8 cellular contexts compared by ENCODE assay signal in genomic region chr6:35452186-35453090, GRCh38. TPM values are rescaled to one million over a fixed set of nuclear protein-coding genes. Genes with fewer than 3 reads are reported as not detected.
DNase-seq lines count a peak whose midpoint lies in the region; ATAC-seq and TF ChIP-seq lines count a peak whose summit lies in the region.

A gene with protein sequence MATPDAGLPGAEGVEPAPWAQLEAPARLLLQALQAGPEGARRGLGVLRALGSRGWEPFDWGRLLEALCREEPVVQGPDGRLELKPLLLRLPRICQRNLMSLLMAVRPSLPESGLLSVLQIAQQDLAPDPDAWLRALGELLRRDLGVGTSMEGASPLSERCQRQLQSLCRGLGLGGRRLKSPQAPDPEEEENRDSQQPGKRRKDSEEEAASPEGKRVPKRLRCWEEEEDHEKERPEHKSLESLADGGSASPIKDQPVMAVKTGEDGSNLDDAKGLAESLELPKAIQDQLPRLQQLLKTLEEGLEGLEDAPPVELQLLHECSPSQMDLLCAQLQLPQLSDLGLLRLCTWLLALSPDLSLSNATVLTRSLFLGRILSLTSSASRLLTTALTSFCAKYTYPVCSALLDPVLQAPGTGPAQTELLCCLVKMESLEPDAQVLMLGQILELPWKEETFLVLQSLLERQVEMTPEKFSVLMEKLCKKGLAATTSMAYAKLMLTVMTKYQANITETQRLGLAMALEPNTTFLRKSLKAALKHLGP (plus strand): TSS chr6:35452338. CDS start chr6:35452546, 208 bp downstream.

- H3K9me3 ChIP-seq in OCI-LY1 (ENCODE audit: low read length) (no peaks in the 10 kb centered on the region), mucosa of descending colon (no peaks in the 10 kb centered on the region)

- H3F3A ChIP-seq in OCI-LY1 (ENCODE audit: insufficient read depth, low read length), result no peaks in the 10 kb centered on the region

- no peaks in the 10 kb centered on the region for H4K20me1 ChIP-seq in OCI-LY1 (ENCODE audit: insufficient read depth, low read length)

- peak; percentile 89 for DNase-seq in DMS114 treated with DMSO at 0.1 percent for 48 hours (lab: John Stamatoyannopoulos, UW; ENCODE audit: unreplicated experiment)
- peak; percentile 71 for DNase-seq in HuH-7.5 (ENCODE audit: low spot score)
- peak; percentile 89 for DNase-seq in activated T-cell treated with anti-CD3 and anti-CD28 coated beads for 24 hours (ENCODE audit: low read depth)
- peak; percentile 87 for DNase-seq in epidermal melanocyte (ENCODE audit: insufficient read length, low spot score)
- peak; percentile 96 to 100 (median 99) for DNase-seq in mucosa of descending colon
- DNase-seq in stimulated activated CD8-positive, alpha-beta memory T cell treated with anti-CD3 and anti-CD28 coated beads, Interleukin-2, amount 100 ng/mL, for 48 hours (ENCODE audit: low read depth in 2 of 2), result peak; percentile 96

- peak within 1 kb of the TSS; percentile 68 for H3K9ac ChIP-seq in OCI-LY1 (ENCODE audit: low read length)

- H3K27ac ChIP-seq in OCI-LY1 (ENCODE audit: low read depth, low read length, poor library complexity, severe bottlenecking), result no peak within 1 kb of the TSS

- no peaks in the 10 kb centered on the region; the same call in 1 of the 2 replicates for H3K27me3 ChIP-seq in OCI-LY1 (ENCODE audit: insufficient read depth, low read length)

- ATAC-seq in GM21526 (IDR thresholded peaks at IDR 0.05; ENCODE audit: low FRiP score, unreplicated experiment) (peak; percentile 85), mucosa of descending colon (peak; percentile 99)

- TF ChIP-seq CTCF in OCI-LY1 (IDR thresholded peaks at IDR 0.05; ENCODE audit: low read length) (no peak), mucosa of descending colon (IDR thresholded peaks at IDR 0.05) (no peak)

- intact Hi-C loops in mucosa of descending colon (cut with DNase I, micrococcal nuclease), result no loop called here

- H3K79me2 ChIP-seq in OCI-LY1 (ENCODE audit: insufficient read depth, low read length), result no peaks in the 10 kb centered on the region

- H3K9me2 ChIP-seq in OCI-LY1 (ENCODE audit: low read depth, low read length), result no peaks in the 10 kb centered on the region

- peaks cover 25% of the 10 kb centered on the region for H3K4me1 ChIP-seq in OCI-LY1 (ENCODE audit: insufficient read depth, low read length, severe bottlenecking)
- H3K4me1 ChIP-seq in mucosa of descending colon (ENCODE audit: low read depth), result peaks cover 12% of the 10 kb centered on the region

- peaks cover 6% of the 10 kb centered on the region; the same call in 1 of the 2 replicates for H3K36me3 ChIP-seq in OCI-LY1 (ENCODE audit: insufficient read depth, low read length)
- no peaks in the 10 kb centered on the region for H3K36me3 ChIP-seq in mucosa of descending colon (ENCODE audit: low read depth)

- no peak within 1 kb of the TSS for H2AFZ ChIP-seq in OCI-LY1 (ENCODE audit: low read length)

- H3K4me3 ChIP-seq in OCI-LY1 (ENCODE audit: low read depth, low read length, poor library complexity, severe bottlenecking) (peak within 1 kb of the TSS; percentile 73), mucosa of descending colon (peak within 1 kb of the TSS; percentile 37)

- H3K4me2 ChIP-seq in OCI-LY1 (ENCODE audit: low read length), result peak within 1 kb of the TSS; percentile 70

RNA-seq across cellular contexts. Expression of the gene that starts here (rescaled TPM):
- 1 to 10 TPM; 4.1 to 5.0 (median 4.4) TPM for total RNA-seq in mucosa of descending colon
